ENCODE assay signal across 8 cellular contexts in the genomic region with DNA sequence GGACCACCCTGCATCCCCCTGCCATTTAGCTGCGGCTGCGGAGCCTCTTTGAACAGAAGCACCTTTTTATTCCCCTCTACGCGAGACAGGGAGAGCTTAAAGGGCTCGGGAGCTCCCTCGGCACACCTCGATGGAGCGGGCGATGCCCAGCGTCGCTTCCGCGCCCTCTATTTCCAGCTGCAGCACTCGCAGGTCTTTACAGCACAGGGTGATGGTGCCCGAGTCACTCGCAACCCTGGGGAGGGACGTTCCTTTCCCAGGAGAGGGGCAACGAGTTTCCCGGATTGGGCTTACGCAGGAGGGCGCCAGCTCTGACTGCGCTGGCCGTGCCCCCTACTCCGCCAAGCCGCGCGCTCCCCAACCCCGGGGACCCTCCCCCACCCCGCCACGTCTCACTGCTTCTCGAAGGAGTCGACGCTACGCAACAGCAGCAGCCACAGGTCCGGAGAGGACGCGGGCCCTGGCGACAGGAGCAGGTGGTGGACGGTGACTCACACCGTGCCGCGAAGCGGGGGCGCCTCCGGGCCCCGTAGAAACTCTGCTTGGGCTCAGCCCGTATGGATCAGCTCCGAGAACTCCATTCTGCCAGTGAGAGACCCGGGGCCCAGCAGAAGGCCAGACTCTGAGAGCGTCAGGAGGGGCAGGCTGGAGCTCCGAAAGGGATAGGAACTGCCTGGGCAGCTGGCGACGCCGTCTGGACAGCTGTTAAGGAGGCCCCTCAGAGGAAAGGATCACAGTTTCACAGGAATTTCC. TPM values are rescaled to one million over a fixed set of nuclear protein-coding genes. Genes with fewer than 3 reads are reported as not detected.
DNase-seq lines count a peak whose midpoint lies in the region; ATAC-seq and TF ChIP-seq lines count a peak whose summit lies in the region.

No MANE protein-coding gene starts in this region.

- no peaks in the 10 kb centered on the region for H3K36me3 ChIP-seq in HAP-1 (replicated peaks)
- no peaks in the 10 kb centered on the region for H3K36me3 ChIP-seq in Panc1 (ENCODE audit: control insufficient read depth, insufficient read depth, low read length)

- peaks cover 30% of the 10 kb centered on the region for H3K4me1 Mint-ChIP-seq in brain

- H3K36me3 Mint-ChIP-seq in brain, result no peaks in the 10 kb centered on the region

- H3K27ac Mint-ChIP-seq in brain, result peak overlapping the region; percentile 52 to 94 (median 72)

- TF ChIP-seq CTCF in Panc1 (IDR thresholded peaks at IDR 0.05), result peak; percentile 12; the same call in 1 of the 2 replicates
- peak in 1 of 2 experiments; percentile 21 for TF ChIP-seq CTCF in brain (conservative IDR thresholded peaks at IDR 0.05)

- peak; percentile 73 for ATAC-seq in Panc1
- peak; percentile 71 for ATAC-seq in sciatic nerve
- ATAC-seq in HG03175 (IDR thresholded peaks at IDR 0.05; ENCODE audit: unreplicated experiment), result no peak
- no peak for ATAC-seq in GM21825 (IDR thresholded peaks at IDR 0.05; ENCODE audit: unreplicated experiment)

- no peaks in the 10 kb centered on the region for H3K27me3 ChIP-seq in HAP-1 (ENCODE audit: low read depth)
- no peaks in the 10 kb centered on the region for H3K27me3 ChIP-seq in Panc1 (ENCODE audit: control insufficient read depth, insufficient read depth, low read length)

- H3K4me3 ChIP-seq in HAP-1 (peak overlapping the region; percentile 42), Panc1 (ENCODE audit: low read depth in 2 of 2, low read length in 2 of 2) (peak overlapping the region; percentile 60 to 90)

- CTCF ChIA-PET in Panc1 (lab: Charles Lee), result interaction anchor here (0.6 to 1.9 kb wide), 5 partner anchors 16 to 75 kb away, joined by 3 to 18 read pairs (median 4); no protein-coding TSS in a partner anchor

- BruUV-seq in Panc1 (replicated peaks; lab: Mats Ljungman, UMichigan), result no TSS peak

- intact Hi-C loops in Panc1 (cut with micrococcal nuclease; ENCODE audit: unreplicated experiment) (no loop called here), sciatic nerve (cut with DNase I) (no loop called here)

- H3K4me3 Mint-ChIP-seq in brain, result peak overlapping the region; percentile 85 to 91 (median 88)

- in situ Hi-C loops in HAP-1 (cut with MboI; ENCODE audit: low sequenced_read_pairs) (no loop called here), Panc1 (cut with HindIII; ENCODE audit: low pct_unique_long_range_greater_than_20kb, low sequenced_read_pairs) (no loop called here)

- DNase-seq in DMS153 treated with DMSO at 0.1 percent for 48 hours (lab: John Stamatoyannopoulos, UW; ENCODE audit: unreplicated experiment), result peak; percentile 88
- DNase-seq in HAP-1 (ENCODE audit: low spot score in 2 of 2), result no peak
- no peak for DNase-seq in Panc1 (ENCODE audit: low read depth, low spot score)
- peak; percentile 62 for DNase-seq in iPS-NIHi11 (ENCODE audit: low spot score)
- DNase-seq in sciatic nerve (ENCODE audit: low spot score), result peak; percentile 70

- H3K9me3 Mint-ChIP-seq in brain, result peaks cover 0 to under 1% (median 0%) of the 10 kb centered on the region in 5 experiments

- H3K27ac ChIP-seq in Panc1 (ENCODE audit: low read length), result peak overlapping the region; percentile 82

- H3K27me3 Mint-ChIP-seq in brain, result peaks cover 3% of the 10 kb centered on the region

- POLR2A ChIA-PET in Panc1 (lab: Charles Lee), result interaction anchor here (0.5 to 1.2 kb wide), 5 partner anchors 12 to 40 kb away, joined by 3 to 10 read pairs (median 5); no protein-coding TSS in a partner anchor

- H3K4me1 ChIP-seq in HAP-1, result peaks cover 9% of the 10 kb centered on the region
- H3K4me1 ChIP-seq in Panc1 (ENCODE audit: control insufficient read depth, insufficient read depth, low read length), result peaks cover 12% of the 10 kb centered on the region

- H3K9me3 ChIP-seq in HAP-1 (no peaks in the 10 kb centered on the region), Panc1 (ENCODE audit: control insufficient read depth, insufficient read depth, low read depth, low read length) (no peaks in the 10 kb centered on the region)

RNA-seq across cellular contexts. Expression of a gene that starts 5.8 kb away (rescaled TPM):
- total RNA-seq in Panc1 (2021; ENCODE audit: unreplicated experiment) (1.9 TPM), sciatic nerve (16.1 TPM)
- polyA plus RNA-seq in Panc1 (2012; ENCODE audit: insufficient read length), result 1.7 TPM
- 4.8 TPM for polyA plus RNA-seq in brain (ENCODE audit: insufficient read depth, low read depth, low replicate concordance)

RNA-seq across cellular contexts. Expression of a gene that starts 9.9 kb away (rescaled TPM):
- total RNA-seq in Panc1 (2021; ENCODE audit: unreplicated experiment), result 0.57 TPM
- not detected for polyA plus RNA-seq in Panc1 (2012; ENCODE audit: insufficient read length)
- 2.0 TPM for polyA plus RNA-seq in brain (ENCODE audit: insufficient read depth, low read depth, low replicate concordance)
- total RNA-seq in sciatic nerve, result 3.2 TPM

RNA-seq across cellular contexts. Expression of a gene that starts 19.0 kb away (rescaled TPM):
- total RNA-seq in Panc1 (2021; ENCODE audit: unreplicated experiment) (294 TPM), sciatic nerve (92.3 TPM)
- 384 TPM for polyA plus RNA-seq in Panc1 (2012; ENCODE audit: insufficient read length)
- polyA plus RNA-seq in brain (ENCODE audit: insufficient read depth, low read depth, low replicate concordance), result 343 TPM

RNA-seq across cellular contexts. Expression of a gene that starts 19.0 kb away (rescaled TPM):
- total RNA-seq in Panc1 (2021; ENCODE audit: unreplicated experiment), result 23.3 TPM
- polyA plus RNA-seq in Panc1 (2012; ENCODE audit: insufficient read length), result 18.4 TPM
- polyA plus RNA-seq in brain (ENCODE audit: insufficient read depth, low read depth, low replicate concordance), result 9.2 TPM
- total RNA-seq in sciatic nerve, result 27.0 TPM

RNA-seq across cellular contexts. Expression of a gene that starts 32.3 kb away (rescaled TPM):
- total RNA-seq in Panc1 (2021; ENCODE audit: unreplicated experiment) (not detected), sciatic nerve (not detected)
- polyA plus RNA-seq in Panc1 (2012; ENCODE audit: insufficient read length), result not detected
- not detected for polyA plus RNA-seq in brain (ENCODE audit: insufficient read depth, low read depth, low replicate concordance)

Comparison
In these comparisons a context has a peak if more than half of its experiments do, and no peak if none do; other contexts are left out.
1. DNase-seq: peak in DMS153 treated with DMSO at 0.1 percent for 48 hours (single experiment), iPS-NIHi11 (single experiment) and sciatic nerve (single experiment); none in HAP-1 (0 of 2) and Panc1 (single experiment).
2. ATAC-seq: peak in Panc1 (single experiment) and sciatic nerve (single experiment); none in HG03175 (single experiment) and GM21825 (single experiment).